ENCODE assay signal across 26 cellular contexts in the genomic region with DNA sequence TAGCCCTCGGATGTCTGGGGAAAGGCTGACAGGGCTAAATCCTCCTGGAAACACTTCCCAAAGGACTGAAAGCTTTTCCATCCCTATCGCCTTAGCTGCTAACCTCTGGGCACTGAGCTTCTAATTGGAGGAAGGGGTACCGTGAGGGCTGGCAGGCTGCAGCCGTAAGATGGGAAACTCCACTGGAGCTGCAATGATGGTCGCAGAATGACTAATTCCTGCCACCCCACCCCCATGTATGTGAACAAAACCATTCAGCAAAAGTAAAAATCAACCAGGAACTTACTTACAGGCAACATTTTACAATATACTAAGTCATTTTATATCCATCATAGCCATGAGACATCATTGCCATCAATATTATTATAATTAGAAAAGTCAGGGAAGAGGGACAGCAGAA.
"Had no signal": no experiment of that assay in that cellular context is flagged by ENCODE, and none has a peak within 500 bp of the region (broad histone marks: within the 10 kb centered on the region; RNA-seq: fewer than 3 reads in every experiment).

No MANE protein-coding gene starts in this region.

- H2AFZ ChIP-seq: parathyroid adenoma had no signal

- H3K27me3 ChIP-seq: right atrium auricular region, testis, transverse colon had no signal

- ATAC-seq: activated naive CD8-positive, alpha-beta T cell treated with anti-CD3 and anti-CD28 coated beads, Interleukin-2, amount 50 U/mL, for 24 hours; effector memory CD8-positive, alpha-beta T cell; esophagus mucosa; naive thymus-derived CD8-positive, alpha-beta T cell; stimulated activated naive CD8-positive, alpha-beta T cell treated with anti-CD3 and anti-CD28 coated beads, Interleukin-15, Interleukin-2, amounts not matched to agents 100 U/mL and 50 U/mL, for 24 hours had no signal

- H3K27ac Mint-ChIP-seq: activated naive CD4-positive, alpha-beta T cell treated with anti-CD3 and anti-CD28 coated beads, Interleukin-2, amount 50 U/mL, for 24 hours; activated naive CD8-positive, alpha-beta T cell treated with anti-CD3 and anti-CD28 coated beads, Interleukin-2, amount 50 U/mL, for 24 hours; effector memory CD8-positive, alpha-beta T cell; memory B cell; naive thymus-derived CD8-positive, alpha-beta T cell had no signal

- DNase-seq: activated CD4-positive, CD25-positive, alpha-beta regulatory T cell treated with anti-CD3 and anti-CD28 coated beads, Interleukin-2, amount 50 U/mL, for 72 hours; activated CD8-positive, alpha-beta memory T cell treated with anti-CD3 and anti-CD28 coated beads, Interleukin-2, amount 50 U/mL, for 4 hours; activated gamma-delta T cell; activated naive CD8-positive, alpha-beta T cell treated with anti-CD3 and anti-CD28 coated beads, Interleukin-2, amount 50 U/mL, for 24 hours; activated T-cell treated with anti-CD3 and anti-CD28 coated beads, Interleukin-2, amount 50 U/mL, for 1 hour; amygdala; caudate nucleus; cortex of kidney; effector memory CD8-positive, alpha-beta T cell; foreskin fibroblast; head of caudate nucleus; hippocampal formation; kidney; naive thymus-derived CD8-positive, alpha-beta T cell; occipital lobe; stimulated activated CD4-positive, alpha-beta T cell treated with anti-CD3 and anti-CD28 coated beads, Interleukin-2, amount 100 ng/mL, for 48 hours; stimulated activated naive CD8-positive, alpha-beta T cell treated with anti-CD3 and anti-CD28 coated beads, Interleukin-15, Interleukin-2, amounts not matched to agents 100 U/mL and 50 U/mL, for 24 hours; T-helper 2 cell; testis; transverse colon had no signal

- H3K4me1 Mint-ChIP-seq: activated naive CD4-positive, alpha-beta T cell treated with anti-CD3 and anti-CD28 coated beads, Interleukin-2, amount 50 U/mL, for 24 hours; activated naive CD8-positive, alpha-beta T cell treated with anti-CD3 and anti-CD28 coated beads, Interleukin-2, amount 50 U/mL, for 24 hours; memory B cell; naive thymus-derived CD8-positive, alpha-beta T cell had no signal

- H3K9me3 ChIP-seq: right atrium auricular region, testis, transverse colon had no signal

- H3K9ac ChIP-seq: parathyroid adenoma had no signal

- H3K4me3 ChIP-seq: right atrium auricular region, testis, transverse colon had no signal

- H3K27me3 Mint-ChIP-seq: activated naive CD8-positive, alpha-beta T cell treated with anti-CD3 and anti-CD28 coated beads, Interleukin-2, amount 50 U/mL, for 24 hours had no signal

- H3K36me3 ChIP-seq: right atrium auricular region, transverse colon had no signal

- H3K4me1 ChIP-seq: parathyroid adenoma, right atrium auricular region, testis, transverse colon had no signal

- H3K4me3 Mint-ChIP-seq: activated naive CD4-positive, alpha-beta T cell treated with anti-CD3 and anti-CD28 coated beads, Interleukin-2, amount 50 U/mL, for 24 hours; activated naive CD8-positive, alpha-beta T cell treated with anti-CD3 and anti-CD28 coated beads, Interleukin-2, amount 50 U/mL, for 24 hours; effector memory CD8-positive, alpha-beta T cell; memory B cell; naive thymus-derived CD8-positive, alpha-beta T cell; neural crest cell had no signal

- H3K9me3 Mint-ChIP-seq: activated naive CD4-positive, alpha-beta T cell treated with anti-CD3 and anti-CD28 coated beads, Interleukin-2, amount 50 U/mL, for 24 hours; activated naive CD8-positive, alpha-beta T cell treated with anti-CD3 and anti-CD28 coated beads, Interleukin-2, amount 50 U/mL, for 24 hours; effector memory CD8-positive, alpha-beta T cell; memory B cell had no signal

- H3K27ac ChIP-seq: parathyroid adenoma, right atrium auricular region, testis, transverse colon had no signal

- H3K36me3 Mint-ChIP-seq: activated naive CD4-positive, alpha-beta T cell treated with anti-CD3 and anti-CD28 coated beads, Interleukin-2, amount 50 U/mL, for 24 hours; memory B cell had no signal

- H3K79me2 ChIP-seq: parathyroid adenoma had no signal
